26 cellular contexts compared by ENCODE assay signal in genomic region chr1:54784066-54784465, GRCh38. TPM values are rescaled to one million over a fixed set of nuclear protein-coding genes. Genes with fewer than 3 reads are reported as not detected.
DNase-seq lines count a peak whose midpoint lies in the region; ATAC-seq and TF ChIP-seq lines count a peak whose summit lies in the region.
"Had no signal": no experiment of that assay in that cellular context is flagged by ENCODE, and none has a peak within 500 bp of the region (broad histone marks: within the 10 kb centered on the region; RNA-seq: fewer than 3 reads in every experiment).

No MANE protein-coding gene starts in this region.

- H3K4me3 ChIP-seq in osteoblast (ENCODE audit: insufficient read depth, low read length), result no peak overlapping the region
- H3K4me3 ChIP-seq: A549; BLaER1 treated with 17β-estradiol and CSF1 and Interleukin-3, amounts not matched to agents 10 nM and 100 nM; GM12878 had no signal

- H3K9me3 Mint-ChIP-seq in activated T-cell treated with anti-CD3 and anti-CD28 coated beads, Interleukin-2, amount 50 U/mL, for 24 hours, result no peaks in the 10 kb centered on the region
- H3K9me3 Mint-ChIP-seq: CD4-positive, alpha-beta T cell; CD8-positive, alpha-beta T cell had no signal

- no peaks in the 10 kb centered on the region for H4K20me1 ChIP-seq in osteoblast (ENCODE audit: insufficient read depth, low read length)
- H4K20me1 ChIP-seq: BLaER1 treated with 17β-estradiol and CSF1 and Interleukin-3, amounts not matched to agents 10 nM and 100 nM had no signal

- no peaks in the 10 kb centered on the region for H3K4me1 Mint-ChIP-seq in activated T-cell treated with anti-CD3 and anti-CD28 coated beads, Interleukin-2, amount 50 U/mL, for 24 hours (ENCODE audit: low read depth)
- H3K4me1 Mint-ChIP-seq: B cell had no signal

- peak overlapping the region; percentile 23 for H3K27ac Mint-ChIP-seq in activated T-cell treated with anti-CD3 and anti-CD28 coated beads, Interleukin-2, amount 50 U/mL, for 24 hours
- H3K27ac Mint-ChIP-seq: B cell; CD4-positive, alpha-beta T cell had no signal

- peaks cover 30% of the 10 kb centered on the region for H3K36me3 Mint-ChIP-seq in activated T-cell treated with anti-CD3 and anti-CD28 coated beads, Interleukin-2, amount 50 U/mL, for 24 hours (ENCODE audit: low read depth)

- H3K36me3 ChIP-seq in osteoblast (ENCODE audit: insufficient read depth, low read length), result no peaks in the 10 kb centered on the region
- H3K36me3 ChIP-seq: BLaER1 treated with 17β-estradiol and CSF1 and Interleukin-3, amounts not matched to agents 10 nM and 100 nM had no signal

- no peak overlapping the region for H3K27ac ChIP-seq in osteoblast (ENCODE audit: low read depth, low read length)
- H3K27ac ChIP-seq: 22Rv1; A549; BLaER1 treated with 17β-estradiol and CSF1 and Interleukin-3, amounts not matched to agents 10 nM and 100 nM; C4-2B had no signal

- no peak for ATAC-seq in GM21528 (IDR thresholded peaks at IDR 0.05; ENCODE audit: low FRiP score, unreplicated experiment)
- ATAC-seq: A549; CD8-positive, alpha-beta T cell; GM12878 had no signal

- H3K4me2 ChIP-seq in osteoblast (ENCODE audit: insufficient read depth, low read length), result no peak overlapping the region
- H3K4me2 ChIP-seq: A549; BLaER1 treated with 17β-estradiol and CSF1 and Interleukin-3, amounts not matched to agents 10 nM and 100 nM had no signal

- H3K4me1 ChIP-seq in osteoblast (ENCODE audit: insufficient read depth, low read length), result no peaks in the 10 kb centered on the region
- H3K4me1 ChIP-seq: A549; BLaER1 treated with 17β-estradiol and CSF1 and Interleukin-3, amounts not matched to agents 10 nM and 100 nM had no signal

- H3K9me3 ChIP-seq in osteoblast (ENCODE audit: low read depth, low read length), result no peaks in the 10 kb centered on the region
- H3K9me3 ChIP-seq: A549; BLaER1 treated with 17β-estradiol and CSF1 and Interleukin-3, amounts not matched to agents 10 nM and 100 nM had no signal

- H3K4me3 Mint-ChIP-seq in activated T-cell treated with anti-CD3 and anti-CD28 coated beads, Interleukin-2, amount 50 U/mL, for 24 hours, result no peak overlapping the region
- H3K4me3 Mint-ChIP-seq: B cell; CD4-positive, alpha-beta T cell; CD8-positive, alpha-beta T cell had no signal

- TF ChIP-seq CTCF in osteoblast (IDR thresholded peaks at IDR 0.05; ENCODE audit: extremely low read depth, low read depth, low read length), result no peak

- no peaks in the 10 kb centered on the region for H3K79me2 ChIP-seq in osteoblast (ENCODE audit: insufficient read depth, low read length)

- no peaks in the 10 kb centered on the region for H3K27me3 Mint-ChIP-seq in activated T-cell treated with anti-CD3 and anti-CD28 coated beads, Interleukin-2, amount 50 U/mL, for 24 hours
- H3K27me3 Mint-ChIP-seq: B cell; CD4-positive, alpha-beta T cell had no signal

- no peak overlapping the region for H2AFZ ChIP-seq in osteoblast (ENCODE audit: low read length)

- DNase-seq in DMS 273 (lab: John Stamatoyannopoulos, UW; ENCODE audit: unreplicated experiment) (peak; percentile 13), DMS 273 treated with DMSO at 0.1 percent for 48 hours (lab: John Stamatoyannopoulos, UW) (no peak), osteoblast (ENCODE audit: insufficient read length, low spot score, missing footprints) (peak; percentile 65), COLO668 (lab: John Stamatoyannopoulos, UW; ENCODE audit: unreplicated experiment) (no peak)
- DNase-seq in activated T-cell treated with anti-CD3 and anti-CD28 coated beads, Interleukin-2, amount 50 U/mL, for 24 hours, result no peak
- DNase-seq in activated T-cell treated with anti-CD3 and anti-CD28 coated beads, Interleukin-2, amount 50 U/mL, for 1 hour, result no peak
- DNase-seq: AML-193; CD4-positive, alpha-beta T cell; CD8-positive, alpha-beta T cell; COR-L47; DMS153; DMS53; DMS79; DND-41; EL; GDM1 had no signal

- H3K27me3 ChIP-seq in osteoblast (ENCODE audit: insufficient read depth, low read length), result peaks cover 27% of the 10 kb centered on the region
- H3K27me3 ChIP-seq: BLaER1 treated with 17β-estradiol and CSF1 and Interleukin-3, amounts not matched to agents 10 nM and 100 nM had no signal

RNA-seq across cellular contexts. Expression of gene TTC22, which starts 17.1 kb away (rescaled TPM):
- not detected in 2 replicates for total RNA-seq in osteoblast
- total RNA-seq: A172, Daoy, G401 had no signal

RNA-seq across cellular contexts. Expression of gene PARS2, which starts 19.7 kb away (rescaled TPM):
- total RNA-seq in osteoblast, result 6.2 and 7.4 TPM in 2 replicates
- total RNA-seq: CD4-positive, alpha-beta T cell; CD8-positive, alpha-beta T cell had no signal

Comparison
In these comparisons a context has a peak if more than half of its experiments do, and no peak if none do; other contexts are left out.
1. DNase-seq: peak in DMS 273 (single experiment) and osteoblast (single experiment); none in DMS 273 treated with DMSO at 0.1 percent for 48 hours (single experiment), activated T-cell treated with anti-CD3 and anti-CD28 coated beads, Interleukin-2, amount 50 U/mL, for 24 hours (single experiment), activated T-cell treated with anti-CD3 and anti-CD28 coated beads, Interleukin-2, amount 50 U/mL, for 1 hour (single experiment) and COLO668 (single experiment).